10 cellular contexts compared by ENCODE assay signal in genomic region chr2:160241251-160242137, GRCh38. TPM values are rescaled to one million over a fixed set of nuclear protein-coding genes. Genes with fewer than 3 reads are reported as not detected.
DNase-seq lines count a peak whose midpoint lies in the region; ATAC-seq, FAIRE-seq and TF ChIP-seq lines count a peak whose summit lies in the region.
"Had no signal": no experiment of that assay in that cellular context is flagged by ENCODE, and none has a peak within 500 bp of the region (broad histone marks: within the 10 kb centered on the region; RNA-seq: fewer than 3 reads in every experiment).

No MANE protein-coding gene starts in this region.

- TF ChIP-seq CTCF in nephron (IDR thresholded peaks at IDR 0.05; ENCODE audit: unreplicated experiment in 3 of 3), result no peak

- no peak for FAIRE-seq in GM12892 (lab: Jason Lieb, UNC)

- DNase-seq in Caki2 (ENCODE audit: low read depth) (peak; percentile 82), NCI-H446 (lab: John Stamatoyannopoulos, UW) (peak; percentile 38 to 91), epithelial cell of prostate (ENCODE audit: low read depth, low spot score) (no peak), GM12892 (ENCODE audit: insufficient read length) (no peak), GM19240 (ENCODE audit: insufficient read length, low spot score) (no peak)
- DNase-seq: activated naive CD4-positive, alpha-beta T cell treated with anti-CD3 and anti-CD28 coated beads for 36 hours; stimulated activated naive CD4-positive, alpha-beta T cell treated with Interleukin-2 at 50 U/mL for 16 hours had no signal

- no peak for ATAC-seq in HG02852 (IDR thresholded peaks at IDR 0.05; ENCODE audit: unreplicated experiment)
- ATAC-seq in GM21576 (IDR thresholded peaks at IDR 0.05; ENCODE audit: unreplicated experiment), result no peak

- H3K36me3 Mint-ChIP-seq in nephron (ENCODE audit: low read depth), result no peaks in the 10 kb centered on the region

- H3K4me1 Mint-ChIP-seq in nephron, result peaks cover 81% of the 10 kb centered on the region

- H3K27me3 Mint-ChIP-seq in nephron (ENCODE audit: low read depth), result no peaks in the 10 kb centered on the region

- no peaks in the 10 kb centered on the region for H3K9me3 Mint-ChIP-seq in nephron
- H3K9me3 Mint-ChIP-seq: activated naive CD4-positive, alpha-beta T cell treated with anti-CD3 and anti-CD28 coated beads for 36 hours had no signal

- no peak overlapping the region for H3K4me3 Mint-ChIP-seq in nephron
- H3K4me3 Mint-ChIP-seq: activated naive CD4-positive, alpha-beta T cell treated with anti-CD3 and anti-CD28 coated beads for 36 hours had no signal

- in situ Hi-C loops in Caki2 (cut with HindIII; ENCODE audit: low pct_unique_long_range_greater_than_20kb, low sequenced_read_pairs), result no loop called here

- peak overlapping the region; percentile 52 to 88 (median 77) for H3K27ac Mint-ChIP-seq in nephron
- H3K27ac Mint-ChIP-seq: activated naive CD4-positive, alpha-beta T cell treated with anti-CD3 and anti-CD28 coated beads for 36 hours had no signal

- peak overlapping the region; percentile 80 for H3K27ac ChIP-seq in epithelial cell of prostate

- no peak for TF ChIP-seq POLR2A in GM12892 (IDR thresholded peaks at IDR 0.05; ENCODE audit: low read depth, low read length)

RNA-seq across cellular contexts. Expression of gene ITGB6, which starts 41.4 kb away (rescaled TPM):
- total RNA-seq in Caki2 (2014; rRNA removed; shearing (Covaris generic); ENCODE audit: low replicate concordance), result 17.4 and 41.1 TPM in 2 replicates
- not detected for polyA plus RNA-seq in GM12892 (2012; ENCODE audit: missing spikeins)
- total RNA-seq: activated naive CD4-positive, alpha-beta T cell treated with anti-CD3 and anti-CD28 coated beads for 36 hours had no signal

Comparison
In these comparisons a context has a peak if more than half of its experiments do, and no peak if none do; other contexts are left out.
1. DNase-seq: peak in Caki2 (single experiment) and NCI-H446 (2 of 2); none in epithelial cell of prostate (single experiment), GM12892 (single experiment) and GM19240 (single experiment).